Comparison of ENCODE assay signal across 17 cellular contexts in genomic region chr1:112388436-112388835, GRCh38. TPM values are rescaled to one million over a fixed set of nuclear protein-coding genes. Genes with fewer than 3 reads are reported as not detected.
DNase-seq lines count a peak whose midpoint lies in the region; ATAC-seq, FAIRE-seq and TF ChIP-seq lines count a peak whose summit lies in the region.
"Had no signal": no experiment of that assay in that cellular context is flagged by ENCODE, and none has a peak within 500 bp of the region (broad histone marks: within the 10 kb centered on the region; RNA-seq: fewer than 3 reads in every experiment).

No MANE protein-coding gene starts in this region.

- H3K4me1 ChIP-seq in K562 (replicated peaks in 1 of 2; ENCODE audit: control insufficient read depth in 2 of 2, insufficient read depth in 2 of 2, low read length in 2 of 2) (peaks cover 0 to 5% of the 10 kb centered on the region in 2 experiments; a peak in 1 of 5 replicates), keratinocyte (ENCODE audit: control insufficient read depth, extremely low read depth, insufficient read depth, low read length) (peaks cover 17% of the 10 kb centered on the region), uterus (peaks cover 0 to 4% of the 10 kb centered on the region in 2 donors)
- H3K4me1 ChIP-seq: parathyroid adenoma had no signal

- CTCF ChIA-PET in K562 (lab: Yijun Ruan, JAX; ENCODE audit: low intra/inter-chr PET ratio): no interaction called here

- dilution Hi-C loops in keratinocyte (cut with MboI; ENCODE audit: extremely low pct_ligation_motif_present, low sequenced_read_pairs): no loop called here

- TF ChIP-seq POLR2A in K562 (conservative IDR thresholded peaks at IDR 0.05) (no peak), uterus (IDR thresholded peaks at IDR 0.05) (no peak)

- H3K4me1 Mint-ChIP-seq in stimulated activated naive CD8-positive, alpha-beta T cell treated with anti-CD3 and anti-CD28 coated beads, Interleukin-15, amount 100 ng/mL, for 72 hours: peaks cover 10% of the 10 kb centered on the region

- H3K4me3 ChIP-seq in K562 (no peak overlapping the region), keratinocyte (ENCODE audit: control insufficient read depth in 2 of 3, extremely low read depth in 1 of 3, insufficient read depth in 2 of 3, low read depth in 1 of 3, low read length in 3 of 3) (no peak overlapping the region), uterus (no peak overlapping the region), WERI-Rb-1 (ENCODE audit: low read depth, low read length) (no peak overlapping the region)
- H3K4me3 ChIP-seq: gastrocnemius medialis, lower lobe of right lung, suprapubic skin had no signal

- H2AFZ ChIP-seq in K562 (ENCODE audit: low read depth, low read length) (no peak overlapping the region), keratinocyte (ENCODE audit: control insufficient read depth, low read length) (peak overlapping the region; percentile 1)
- H2AFZ ChIP-seq: parathyroid adenoma had no signal

- H3K79me2 ChIP-seq in K562 (ENCODE audit: control insufficient read depth, insufficient read depth, low read length): no peaks in the 10 kb centered on the region
- H3K79me2 ChIP-seq in keratinocyte (ENCODE audit: control insufficient read depth, insufficient read depth, low read length): peaks cover 3% of the 10 kb centered on the region
- H3K79me2 ChIP-seq: parathyroid adenoma had no signal

- H3K4me2 ChIP-seq in K562 (ENCODE audit: insufficient read depth, low read length) (no peak overlapping the region), keratinocyte (ENCODE audit: control insufficient read depth, extremely low read depth, insufficient read depth, low read depth, low read length) (no peak overlapping the region)

- TF ChIP-seq CTCF in K562 (IDR thresholded peaks at IDR 0.05 in 2 of 3, conservative IDR thresholded peaks at IDR 0.05 in 1 of 3; ENCODE audit: insufficient read depth in 2 of 3, low read depth in 1 of 3, low read length in 3 of 3) (no peak), keratinocyte (optimal IDR thresholded peaks at IDR 0.05 in 1 of 3, IDR thresholded peaks at IDR 0.05 in 1 of 3, conservative IDR thresholded peaks at IDR 0.05 in 1 of 3; ENCODE audit: extremely low read depth in 1 of 3, insufficient read depth in 2 of 3, low read length in 3 of 3) (no peak), uterus (IDR thresholded peaks at IDR 0.05) (no peak), WERI-Rb-1 (IDR thresholded peaks at IDR 0.05; ENCODE audit: low read depth, low read length) (no peak)

- no peak overlapping the region for H3K27ac ChIP-seq in K562 (ENCODE audit: extremely low read depth, low read depth, low read length)
- no peak overlapping the region for H3K27ac ChIP-seq in keratinocyte (ENCODE audit: control insufficient read depth, insufficient read depth, low read length)
- H3K27ac ChIP-seq in uterus: peak overlapping the region; percentile 24 to 37
- H3K27ac ChIP-seq in WERI-Rb-1: no peak overlapping the region
- H3K27ac ChIP-seq: lower lobe of right lung, parathyroid adenoma, suprapubic skin had no signal

- intact Hi-C loops in left cardiac atrium (cut with DNase I): loop anchor here in 1 of 2 donors (10.0 kb wide), 1 partner anchor 226 kb away; the partner anchor contains the start of genes CAPZA1 and ST7L
- intact Hi-C loops in Right ventricle myocardium inferior (cut with DNase I): no loop called here
- intact Hi-C loops in K562 (cut with micrococcal nuclease): no loop called here
- intact Hi-C loops in uterus (cut with DNase I; ENCODE audit: low total_unique reads): no loop called here

- ATAC-seq in left cardiac atrium (peak; percentile 11 to 14), Right ventricle myocardium inferior (no peak), K562 (no peak), HG02642 (IDR thresholded peaks at IDR 0.05; ENCODE audit: poor library complexity, unreplicated experiment) (no peak)
- ATAC-seq in stimulated activated naive CD8-positive, alpha-beta T cell treated with anti-CD3 and anti-CD28 coated beads, Interleukin-15, amount 100 ng/mL, for 72 hours: no peak
- ATAC-seq: gastrocnemius medialis, lower lobe of right lung had no signal

- H3K9me3 Mint-ChIP-seq in stimulated activated naive CD8-positive, alpha-beta T cell treated with anti-CD3 and anti-CD28 coated beads, Interleukin-15, amount 100 ng/mL, for 72 hours: no peaks in the 10 kb centered on the region

- no peak for DNase-seq in left cardiac atrium
- no peak for DNase-seq in Right ventricle myocardium inferior (ENCODE audit: missing footprints)
- DNase-seq in K562 (ENCODE audit: extremely low read depth in 1 of 4, low spot score in 3 of 4): no peak
- DNase-seq in keratinocyte (ENCODE audit: low read depth, low spot score): no peak
- DNase-seq in uterus: peak in 1 of 2 donors; percentile 32
- no peak for DNase-seq in WERI-Rb-1
- no peak for DNase-seq in stimulated activated naive CD8-positive, alpha-beta T cell treated with anti-CD3 and anti-CD28 coated beads, Interleukin-15, amount 100 ng/mL, for 72 hours
- DNase-seq: activated T-cell treated with anti-CD3 and anti-CD28 coated beads, Interleukin-2, amount 50 U/mL, for 48 hours; gastrocnemius medialis; lower lobe of right lung; NCI-H345; RPMI8226 had no signal

- no peak overlapping the region for H3K4me3 Mint-ChIP-seq in stimulated activated naive CD8-positive, alpha-beta T cell treated with anti-CD3 and anti-CD28 coated beads, Interleukin-15, amount 100 ng/mL, for 72 hours
- H3K4me3 Mint-ChIP-seq: B cell, IgD-negative memory B cell had no signal

- TF ChIP-seq RAD21 in K562 (CRISPR knock-in tag; conservative IDR thresholded peaks at IDR 0.05 in 1 of 2, IDR thresholded peaks at IDR 0.05 in 1 of 2): no peak

- H3K36me3 ChIP-seq in K562 (ENCODE audit: control insufficient read depth, insufficient read depth, low read length): no peaks in the 10 kb centered on the region
- H3K36me3 ChIP-seq in keratinocyte (ENCODE audit: control insufficient read depth in 2 of 2, extremely low read depth in 1 of 2, insufficient read depth in 2 of 2, low read length in 2 of 2): no peaks in the 10 kb centered on the region
- H3K36me3 ChIP-seq in uterus: no peaks in the 10 kb centered on the region
- H3K36me3 ChIP-seq in WERI-Rb-1: no peaks in the 10 kb centered on the region
- H3K36me3 ChIP-seq: gastrocnemius medialis, lower lobe of right lung, suprapubic skin had no signal

- H3K9me1 ChIP-seq in K562 (ENCODE audit: control insufficient read depth, insufficient read depth, low read length) (no peaks in the 10 kb centered on the region), keratinocyte (ENCODE audit: control insufficient read depth, extremely low read depth, insufficient read depth, low read length) (no peaks in the 10 kb centered on the region)

- POLR2A ChIA-PET in K562 (lab: Yijun Ruan, JAX): interaction anchor here (0.6 kb wide), 2 partner anchors 422 to 867 kb away, joined by 3 to 4 read pairs; no protein-coding TSS in a partner anchor

- H3K27me3 ChIP-seq in K562 (ENCODE audit: control insufficient read depth in 2 of 2, insufficient read depth in 2 of 2, low read length in 2 of 2): peaks cover 0 to 4% of the 10 kb centered on the region in 2 experiments; a peak in 1 of 5 replicates
- H3K27me3 ChIP-seq in keratinocyte (ENCODE audit: control insufficient read depth, extremely low read depth, insufficient read depth, low read length): peaks cover 16% of the 10 kb centered on the region
- H3K27me3 ChIP-seq in uterus: no peaks in the 10 kb centered on the region
- H3K27me3 ChIP-seq in WERI-Rb-1 (ENCODE audit: insufficient read depth, low read depth, severe bottlenecking): no peaks in the 10 kb centered on the region
- H3K27me3 ChIP-seq: gastrocnemius medialis, suprapubic skin had no signal

- H3K9ac ChIP-seq in K562 (ENCODE audit: insufficient read depth in 1 of 2, low read depth in 2 of 2, low read length in 2 of 2): no peak overlapping the region
- no peak overlapping the region for H3K9ac ChIP-seq in keratinocyte (ENCODE audit: control insufficient read depth, extremely low read depth, insufficient read depth, low read length)
- H3K9ac ChIP-seq: parathyroid adenoma had no signal

- peak overlapping the region in 1 of 2 donors; percentile 8 for H3K27ac Mint-ChIP-seq in stimulated activated naive CD8-positive, alpha-beta T cell treated with anti-CD3 and anti-CD28 coated beads, Interleukin-15, amount 100 ng/mL, for 72 hours
- H3K27ac Mint-ChIP-seq: B cell, IgD-negative memory B cell had no signal

- FAIRE-seq in K562 (lab: Jason Lieb, UNC) (peak; percentile 40), keratinocyte (lab: Jason Lieb, UNC) (no peak)

- BruUV-seq in K562 (replicated peaks; lab: Mats Ljungman, UMichigan): no TSS peak

- H3K27me3 Mint-ChIP-seq in stimulated activated naive CD8-positive, alpha-beta T cell treated with anti-CD3 and anti-CD28 coated beads, Interleukin-15, amount 100 ng/mL, for 72 hours: peaks cover 67% of the 10 kb centered on the region

- no peaks in the 10 kb centered on the region for H3K9me3 ChIP-seq in K562 (replicated peaks; ENCODE audit: control insufficient read depth, insufficient read depth, low read depth, low read length)
- no peaks in the 10 kb centered on the region for H3K9me3 ChIP-seq in keratinocyte (ENCODE audit: control insufficient read depth, low read depth, low read length)
- H3K9me3 ChIP-seq in uterus: no peaks in the 10 kb centered on the region
- H3K9me3 ChIP-seq in WERI-Rb-1 (ENCODE audit: severe bottlenecking): no peaks in the 10 kb centered on the region
- H3K9me3 ChIP-seq: gastrocnemius medialis, lower lobe of right lung, suprapubic skin had no signal

- 0% methylated on average over 3 of the region's 3 CpGs for WGBS in K562 (ENCODE audit: insufficient coverage, low coverage, missing lambda C conversion rate)

- no peak for TF ChIP-seq EP300 in K562 (IDR thresholded peaks at IDR 0.05; ENCODE audit: low read length)

- no peaks in the 10 kb centered on the region; the same call in 1 of the 2 replicates for H4K20me1 ChIP-seq in K562 (replicated peaks; ENCODE audit: control insufficient read depth, insufficient read depth, low read length)
- H4K20me1 ChIP-seq in keratinocyte (ENCODE audit: control insufficient read depth, extremely low read depth, insufficient read depth, low read length): no peaks in the 10 kb centered on the region

- in situ Hi-C loops in K562 (cut with MboI): no loop called here

RNA-seq across cellular contexts. Expression of gene CTTNBP2NL, which starts 7.6 kb away (rescaled TPM):
- total RNA-seq in left cardiac atrium (10 to 100 TPM; 17.1 to 24.3 TPM), Right ventricle myocardium inferior (12.5 TPM), K562 (2014; rRNA removed) (0.27 and 0.65 TPM in 2 replicates), K562 (2014; rRNA removed; fragmentation: Illumina TruSeq; extraction: Trizol) (0.62 and 0.67 TPM in 2 replicates), K562 (2015; rRNA removed; fragmentation: Illumina TruSeq; extraction: Trizol) (0.68 and 0.91 TPM in 2 replicates), K562 (2021) (1.4 and 1.6 TPM in 2 replicates), uterus (10 to 100 TPM in 2 of 4 donors, 1 to 10 TPM in 2; 9.4 to 60.5 (median 15.6) TPM)
- total RNA-seq in K562 (2011; cell fraction: chromatin; rRNA removed; ENCODE audit: low replicate concordance): 0.35 and 1.9 TPM in 2 replicates
- 0.26 and 0.50 TPM in 2 replicates for total RNA-seq in K562 (2011; cell fraction: nucleolus; rRNA removed)
- 0.59 and 2.0 TPM in 2 replicates for total RNA-seq in K562 (2011; cell fraction: nucleoplasm; rRNA removed)
- polyA plus RNA-seq in K562 (2011; rRNA removed) (0.60 and 1.6 TPM in 2 replicates), K562 (2014; fragmentation: Illumina TruSeq; extraction: Trizol) (0.64 and 0.76 TPM in 2 replicates), K562 (2014; fragmentation: Nextera tagmentation; extraction: Ambion mirVana) (under 1 TPM; 0.28 to 0.89 TPM), K562 (2014; rRNA removed) (0.39 and 0.57 TPM in 2 replicates), keratinocyte (16.3 to 20.2 TPM (median 19.1 TPM) in 3 replicates)
- polyA plus RNA-seq in K562 (2011; cell fraction: cytosol; rRNA removed): 0.33 and 1.4 TPM in 2 replicates
- polyA plus RNA-seq in K562 (2011; cell fraction: nucleus; rRNA removed): 0.30 and 1.1 TPM in 2 replicates
- polyA plus RNA-seq in K562 (2012): 0.68 and 1.1 TPM in 2 replicates
- 1.1 and 5.9 TPM in 2 replicates for polyA minus RNA-seq in K562 (2011; rRNA and poly(A)+ RNA removed)
- polyA minus RNA-seq in K562 (2011; cell fraction: cytosol; rRNA and poly(A)+ RNA removed): 0.38 and 1.5 TPM in 2 replicates
- polyA minus RNA-seq in K562 (2011; cell fraction: nucleus; rRNA and poly(A)+ RNA removed): 0.67 and 2.6 TPM in 2 replicates
- polyA plus RNA-seq in keratinocyte (2011; ENCODE audit: low read depth): 42.5 TPM
- 10.5 and 15.9 TPM in 2 replicates for polyA plus RNA-seq in keratinocyte (2011; cell fraction: cytosol; rRNA removed)
- 21.5 and 24.5 TPM in 2 replicates for polyA plus RNA-seq in keratinocyte (2011; cell fraction: nucleus; rRNA removed)
- 17.6 and 18.6 TPM in 2 replicates for polyA plus RNA-seq in keratinocyte (2012; ENCODE audit: low replicate concordance)
- polyA minus RNA-seq in keratinocyte: 11.0 to 38.9 TPM (median 27.5 TPM) in 3 replicates
- 16.9 TPM for polyA minus RNA-seq in keratinocyte (2011; cell fraction: cytosol; rRNA and poly(A)+ RNA removed)
- 20.2 and 40.7 TPM in 2 replicates for polyA minus RNA-seq in keratinocyte (2011; cell fraction: nucleus; rRNA and poly(A)+ RNA removed)

Comparison
In these comparisons a context has a peak if more than half of its experiments do, and no peak if none do; other contexts are left out.
1. ATAC-seq: peak in left cardiac atrium (2 of 2); none in Right ventricle myocardium inferior (single experiment), K562 (single experiment), HG02642 (single experiment) and stimulated activated naive CD8-positive, alpha-beta T cell treated with anti-CD3 and anti-CD28 coated beads, Interleukin-15, amount 100 ng/mL, for 72 hours (single experiment).
2. H3K27ac ChIP-seq: peak in uterus (2 of 2); none in K562 (single experiment), keratinocyte (single experiment) and WERI-Rb-1 (single experiment).